In the genomic region with DNA sequence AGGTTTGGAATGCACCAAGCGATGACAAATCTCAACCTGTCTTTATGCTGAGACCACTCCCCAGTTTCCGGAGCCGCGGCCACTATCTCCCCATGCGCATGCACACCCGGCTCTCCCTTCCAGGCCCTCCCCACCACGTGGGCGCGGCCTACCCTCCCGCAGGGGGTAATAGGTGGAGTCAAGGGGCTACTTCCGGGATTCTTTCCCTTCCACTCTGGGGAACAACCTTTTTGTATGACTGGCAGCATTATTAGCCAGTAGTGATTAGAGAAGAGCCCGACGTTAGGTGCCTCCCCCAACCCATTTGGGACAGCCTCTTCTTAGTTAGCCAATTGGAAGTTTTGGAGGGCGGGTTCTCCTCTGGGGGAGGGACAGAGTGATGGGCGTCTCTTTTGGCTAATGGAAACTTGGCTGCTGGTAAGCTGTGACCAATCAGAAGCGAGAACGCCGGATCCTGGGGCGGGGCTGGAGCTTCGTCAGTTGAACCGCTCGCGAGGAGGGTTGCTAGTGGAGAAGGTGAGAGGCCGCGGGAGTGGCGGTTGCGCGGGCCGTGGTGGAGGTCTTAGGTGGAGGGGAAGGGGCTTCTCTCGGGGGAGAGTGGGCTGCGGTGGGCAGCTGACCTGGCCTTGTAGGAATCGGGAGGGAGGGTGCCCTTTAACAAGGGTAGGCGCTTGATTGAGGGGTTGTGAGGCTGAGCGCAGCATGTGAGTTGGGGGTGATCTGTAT, we compare ENCODE assay signal across 1 cellular context.
TF ChIP-seq lines count a peak whose summit lies in the region.

A gene with protein sequence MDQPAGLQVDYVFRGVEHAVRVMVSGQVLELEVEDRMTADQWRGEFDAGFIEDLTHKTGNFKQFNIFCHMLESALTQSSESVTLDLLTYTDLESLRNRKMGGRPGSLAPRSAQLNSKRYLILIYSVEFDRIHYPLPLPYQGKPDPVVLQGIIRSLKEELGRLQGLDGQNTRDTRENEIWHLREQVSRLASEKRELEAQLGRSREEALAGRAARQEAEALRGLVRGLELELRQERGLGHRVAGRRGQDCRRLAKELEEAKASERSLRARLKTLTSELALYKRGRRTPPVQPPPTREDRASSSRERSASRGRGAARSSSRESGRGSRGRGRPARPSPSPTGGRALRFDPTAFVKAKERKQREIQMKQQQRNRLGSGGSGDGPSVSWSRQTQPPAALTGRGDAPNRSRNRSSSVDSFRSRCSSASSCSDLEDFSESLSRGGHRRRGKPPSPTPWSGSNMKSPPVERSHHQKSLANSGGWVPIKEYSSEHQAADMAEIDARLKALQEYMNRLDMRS (plus strand): TSS at position 479 of the 726 bp plus-strand sequence. CDS start 7,552 bp downstream, outside the sequence.

TF ChIP-seq in K562, 482 proteins besides CTCF, POLR2A, EP300 and RAD21 (continued from another document and continues in another):
- TF ChIP-seq, protein P1, sequence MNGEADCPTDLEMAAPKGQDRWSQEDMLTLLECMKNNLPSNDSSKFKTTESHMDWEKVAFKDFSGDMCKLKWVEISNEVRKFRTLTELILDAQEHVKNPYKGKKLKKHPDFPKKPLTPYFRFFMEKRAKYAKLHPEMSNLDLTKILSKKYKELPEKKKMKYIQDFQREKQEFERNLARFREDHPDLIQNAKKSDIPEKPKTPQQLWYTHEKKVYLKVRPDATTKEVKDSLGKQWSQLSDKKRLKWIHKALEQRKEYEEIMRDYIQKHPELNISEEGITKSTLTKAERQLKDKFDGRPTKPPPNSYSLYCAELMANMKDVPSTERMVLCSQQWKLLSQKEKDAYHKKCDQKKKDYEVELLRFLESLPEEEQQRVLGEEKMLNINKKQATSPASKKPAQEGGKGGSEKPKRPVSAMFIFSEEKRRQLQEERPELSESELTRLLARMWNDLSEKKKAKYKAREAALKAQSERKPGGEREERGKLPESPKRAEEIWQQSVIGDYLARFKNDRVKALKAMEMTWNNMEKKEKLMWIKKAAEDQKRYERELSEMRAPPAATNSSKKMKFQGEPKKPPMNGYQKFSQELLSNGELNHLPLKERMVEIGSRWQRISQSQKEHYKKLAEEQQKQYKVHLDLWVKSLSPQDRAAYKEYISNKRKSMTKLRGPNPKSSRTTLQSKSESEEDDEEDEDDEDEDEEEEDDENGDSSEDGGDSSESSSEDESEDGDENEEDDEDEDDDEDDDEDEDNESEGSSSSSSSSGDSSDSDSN (IDR thresholded peaks at IDR 0.05; ENCODE audit: borderline replicate concordance in 1 of 2, low read depth in 2 of 2, low read length in 2 of 2) = no peak
- TF ChIP-seq BDP1 (IDR thresholded peaks at IDR 0.05; ENCODE audit: insufficient read depth, insufficient read length) = no peak
- TF ChIP-seq NCOR1 (IDR thresholded peaks at IDR 0.05) = no peak
- TF ChIP-seq EGR1 (conservative IDR thresholded peaks at IDR 0.05) = peak; percentile 46
- no peak for TF ChIP-seq FOXA3 (CRISPR knock-in tag; conservative IDR thresholded peaks at IDR 0.05 in 1 of 2, IDR thresholded peaks at IDR 0.05 in 1 of 2)
- TF ChIP-seq SMARCB1 (IDR thresholded peaks at IDR 0.05; ENCODE audit: insufficient read length, low read depth) = no peak
- no peak for TF ChIP-seq POLR3G (IDR thresholded peaks at IDR 0.05; ENCODE audit: extremely low read depth, insufficient read length, insufficient replicate concordance)
- no peak for TF ChIP-seq BRCA1 (IDR thresholded peaks at IDR 0.05)
- no peak for TF ChIP-seq BRCA1 (CRISPR knock-in tag; IDR thresholded peaks at IDR 0.05)
- no peak for TF ChIP-seq TCF7 (IDR thresholded peaks at IDR 0.05; ENCODE audit: borderline replicate concordance)
- peak; percentile 90 for TF ChIP-seq KDM5B (IDR thresholded peaks at IDR 0.05; ENCODE audit: insufficient replicate concordance, low read depth, low read length)
- TF ChIP-seq NR3C1 (CRISPR knock-in tag; IDR thresholded peaks at IDR 0.05) = no peak
- peak; percentile 98 for TF ChIP-seq ASH1L (IDR thresholded peaks at IDR 0.05; ENCODE audit: borderline replicate concordance, low read depth, partially characterized antibody)
- no peak for TF ChIP-seq NR1H2 (CRISPR knock-in tag; IDR thresholded peaks at IDR 0.05)
- no peak for TF ChIP-seq RBM39 (optimal IDR thresholded peaks at IDR 0.05; ENCODE audit: low read depth, low read length)
- TF ChIP-seq ZKSCAN8 (CRISPR knock-in tag; IDR thresholded peaks at IDR 0.05) = no peak
- TF ChIP-seq ZKSCAN3 (CRISPR knock-in tag; IDR thresholded peaks at IDR 0.05) = no peak
- TF ChIP-seq, protein P2, sequence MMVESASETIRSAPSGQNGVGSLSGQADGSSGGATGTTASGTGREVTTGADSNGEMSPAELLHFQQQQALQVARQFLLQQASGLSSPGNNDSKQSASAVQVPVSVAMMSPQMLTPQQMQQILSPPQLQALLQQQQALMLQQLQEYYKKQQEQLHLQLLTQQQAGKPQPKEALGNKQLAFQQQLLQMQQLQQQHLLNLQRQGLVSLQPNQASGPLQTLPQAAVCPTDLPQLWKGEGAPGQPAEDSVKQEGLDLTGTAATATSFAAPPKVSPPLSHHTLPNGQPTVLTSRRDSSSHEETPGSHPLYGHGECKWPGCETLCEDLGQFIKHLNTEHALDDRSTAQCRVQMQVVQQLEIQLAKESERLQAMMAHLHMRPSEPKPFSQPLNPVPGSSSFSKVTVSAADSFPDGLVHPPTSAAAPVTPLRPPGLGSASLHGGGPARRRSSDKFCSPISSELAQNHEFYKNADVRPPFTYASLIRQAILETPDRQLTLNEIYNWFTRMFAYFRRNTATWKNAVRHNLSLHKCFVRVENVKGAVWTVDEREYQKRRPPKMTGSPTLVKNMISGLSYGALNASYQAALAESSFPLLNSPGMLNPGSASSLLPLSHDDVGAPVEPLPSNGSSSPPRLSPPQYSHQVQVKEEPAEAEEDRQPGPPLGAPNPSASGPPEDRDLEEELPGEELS (CRISPR knock-in tag; IDR thresholded peaks at IDR 0.05; ENCODE audit: borderline replicate concordance) = no peak
- no peak for TF ChIP-seq ZNF232 (CRISPR knock-in tag; IDR thresholded peaks at IDR 0.05)
- TF ChIP-seq SIRT6 (IDR thresholded peaks at IDR 0.05; ENCODE audit: low read depth, low read length) = no peak
- TF ChIP-seq PRPF4 (IDR thresholded peaks at IDR 0.05; ENCODE audit: insufficient read depth, low read depth, low read length, poor library complexity, severe bottlenecking) = no peak
- no peak for TF ChIP-seq ZNF24 (IDR thresholded peaks at IDR 0.05)
- TF ChIP-seq ZNF707 (CRISPR knock-in tag; conservative IDR thresholded peaks at IDR 0.05) = no peak
- TF ChIP-seq, protein P3, sequence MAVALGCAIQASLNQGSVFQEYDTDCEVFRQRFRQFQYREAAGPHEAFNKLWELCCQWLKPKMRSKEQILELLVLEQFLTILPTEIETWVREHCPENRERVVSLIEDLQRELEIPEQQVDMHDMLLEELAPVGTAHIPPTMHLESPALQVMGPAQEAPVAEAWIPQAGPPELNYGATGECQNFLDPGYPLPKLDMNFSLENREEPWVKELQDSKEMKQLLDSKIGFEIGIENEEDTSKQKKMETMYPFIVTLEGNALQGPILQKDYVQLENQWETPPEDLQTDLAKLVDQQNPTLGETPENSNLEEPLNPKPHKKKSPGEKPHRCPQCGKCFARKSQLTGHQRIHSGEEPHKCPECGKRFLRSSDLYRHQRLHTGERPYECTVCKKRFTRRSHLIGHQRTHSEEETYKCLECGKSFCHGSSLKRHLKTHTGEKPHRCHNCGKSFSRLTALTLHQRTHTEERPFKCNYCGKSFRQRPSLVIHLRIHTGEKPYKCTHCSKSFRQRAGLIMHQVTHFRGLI (CRISPR knock-in tag; IDR thresholded peaks at IDR 0.05) = no peak
- no peak for TF ChIP-seq SMAD4 (CRISPR knock-in tag; conservative IDR thresholded peaks at IDR 0.05)
- TF ChIP-seq ZNF12 (CRISPR knock-in tag; IDR thresholded peaks at IDR 0.05) = no peak
- no peak for TF ChIP-seq HDAC8 (tag; IDR thresholded peaks at IDR 0.05)
- TF ChIP-seq MEF2D (tag; conservative IDR thresholded peaks at IDR 0.05; ENCODE audit: low read depth) = no peak
- peak in 1 of 2 experiments; percentile 92; a peak in 2 of 4 replicates for TF ChIP-seq HDAC1 (IDR thresholded peaks at IDR 0.05)
- TF ChIP-seq, protein P4, sequence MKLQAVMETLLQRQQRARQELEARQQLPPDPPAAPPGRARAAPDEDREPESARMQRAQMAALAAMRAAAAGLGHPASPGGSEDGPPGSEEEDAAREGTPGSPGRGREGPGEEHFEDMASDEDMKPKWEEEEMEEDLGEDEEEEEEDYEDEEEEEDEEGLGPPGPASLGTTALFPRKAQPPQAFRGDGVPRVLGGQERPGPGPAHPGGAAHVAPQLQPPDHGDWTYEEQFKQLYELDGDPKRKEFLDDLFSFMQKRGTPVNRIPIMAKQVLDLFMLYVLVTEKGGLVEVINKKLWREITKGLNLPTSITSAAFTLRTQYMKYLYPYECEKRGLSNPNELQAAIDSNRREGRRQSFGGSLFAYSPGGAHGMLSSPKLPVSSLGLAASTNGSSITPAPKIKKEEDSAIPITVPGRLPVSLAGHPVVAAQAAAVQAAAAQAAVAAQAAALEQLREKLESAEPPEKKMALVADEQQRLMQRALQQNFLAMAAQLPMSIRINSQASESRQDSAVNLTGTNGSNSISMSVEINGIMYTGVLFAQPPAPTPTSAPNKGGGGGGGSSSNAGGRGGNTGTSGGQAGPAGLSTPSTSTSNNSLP (IDR thresholded peaks at IDR 0.05; ENCODE audit: borderline replicate concordance, low read depth, low read length) = peak; percentile 63; the same call in 1 of the 2 replicates
- TF ChIP-seq, protein P5, sequence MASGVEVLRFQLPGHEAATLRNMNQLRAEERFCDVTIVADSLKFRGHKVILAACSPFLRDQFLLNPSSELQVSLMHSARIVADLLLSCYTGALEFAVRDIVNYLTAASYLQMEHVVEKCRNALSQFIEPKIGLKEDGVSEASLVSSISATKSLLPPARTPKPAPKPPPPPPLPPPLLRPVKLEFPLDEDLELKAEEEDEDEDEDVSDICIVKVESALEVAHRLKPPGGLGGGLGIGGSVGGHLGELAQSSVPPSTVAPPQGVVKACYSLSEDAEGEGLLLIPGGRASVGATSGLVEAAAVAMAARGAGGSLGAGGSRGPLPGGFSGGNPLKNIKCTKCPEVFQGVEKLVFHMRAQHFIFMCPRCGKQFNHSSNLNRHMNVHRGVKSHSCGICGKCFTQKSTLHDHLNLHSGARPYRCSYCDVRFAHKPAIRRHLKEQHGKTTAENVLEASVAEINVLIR (CRISPR knock-in tag; IDR thresholded peaks at IDR 0.05) = peak; percentile 57
- TF ChIP-seq, protein P6, sequence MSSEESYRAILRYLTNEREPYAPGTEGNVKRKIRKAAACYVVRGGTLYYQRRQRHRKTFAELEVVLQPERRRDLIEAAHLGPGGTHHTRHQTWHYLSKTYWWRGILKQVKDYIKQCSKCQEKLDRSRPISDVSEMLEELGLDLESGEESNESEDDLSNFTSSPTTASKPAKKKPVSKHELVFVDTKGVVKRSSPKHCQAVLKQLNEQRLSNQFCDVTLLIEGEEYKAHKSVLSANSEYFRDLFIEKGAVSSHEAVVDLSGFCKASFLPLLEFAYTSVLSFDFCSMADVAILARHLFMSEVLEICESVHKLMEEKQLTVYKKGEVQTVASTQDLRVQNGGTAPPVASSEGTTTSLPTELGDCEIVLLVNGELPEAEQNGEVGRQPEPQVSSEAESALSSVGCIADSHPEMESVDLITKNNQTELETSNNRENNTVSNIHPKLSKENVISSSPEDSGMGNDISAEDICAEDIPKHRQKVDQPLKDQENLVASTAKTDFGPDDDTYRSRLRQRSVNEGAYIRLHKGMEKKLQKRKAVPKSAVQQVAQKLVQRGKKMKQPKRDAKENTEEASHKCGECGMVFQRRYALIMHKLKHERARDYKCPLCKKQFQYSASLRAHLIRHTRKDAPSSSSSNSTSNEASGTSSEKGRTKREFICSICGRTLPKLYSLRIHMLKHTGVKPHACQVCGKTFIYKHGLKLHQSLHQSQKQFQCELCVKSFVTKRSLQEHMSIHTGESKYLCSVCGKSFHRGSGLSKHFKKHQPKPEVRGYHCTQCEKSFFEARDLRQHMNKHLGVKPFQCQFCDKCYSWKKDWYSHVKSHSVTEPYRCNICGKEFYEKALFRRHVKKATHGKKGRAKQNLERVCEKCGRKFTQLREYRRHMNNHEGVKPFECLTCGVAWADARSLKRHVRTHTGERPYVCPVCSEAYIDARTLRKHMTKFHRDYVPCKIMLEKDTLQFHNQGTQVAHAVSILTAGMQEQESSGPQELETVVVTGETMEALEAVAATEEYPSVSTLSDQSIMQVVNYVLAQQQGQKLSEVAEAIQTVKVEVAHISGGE (CRISPR knock-in tag; IDR thresholded peaks at IDR 0.05) = no peak
- no peak for TF ChIP-seq HDAC6 (IDR thresholded peaks at IDR 0.05; ENCODE audit: low read depth, low read length)
- TF ChIP-seq, protein P7, sequence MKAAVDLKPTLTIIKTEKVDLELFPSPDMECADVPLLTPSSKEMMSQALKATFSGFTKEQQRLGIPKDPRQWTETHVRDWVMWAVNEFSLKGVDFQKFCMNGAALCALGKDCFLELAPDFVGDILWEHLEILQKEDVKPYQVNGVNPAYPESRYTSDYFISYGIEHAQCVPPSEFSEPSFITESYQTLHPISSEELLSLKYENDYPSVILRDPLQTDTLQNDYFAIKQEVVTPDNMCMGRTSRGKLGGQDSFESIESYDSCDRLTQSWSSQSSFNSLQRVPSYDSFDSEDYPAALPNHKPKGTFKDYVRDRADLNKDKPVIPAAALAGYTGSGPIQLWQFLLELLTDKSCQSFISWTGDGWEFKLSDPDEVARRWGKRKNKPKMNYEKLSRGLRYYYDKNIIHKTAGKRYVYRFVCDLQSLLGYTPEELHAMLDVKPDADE (conservative IDR thresholded peaks at IDR 0.05; ENCODE audit: control insufficient read depth, low read depth, low read length) = no peak
- TF ChIP-seq NR2C1 (IDR thresholded peaks at IDR 0.05) = 0 out of 2 replicates have a peak, but pooled peaks have one; percentile 32
- TF ChIP-seq NR2C1 (tag; IDR thresholded peaks at IDR 0.05) = 0 out of 2 replicates have a peak, but pooled peaks have one; percentile 8
- TF ChIP-seq HMG20A (CRISPR knock-in tag; conservative IDR thresholded peaks at IDR 0.05) = no peak
- TF ChIP-seq, protein P8, sequence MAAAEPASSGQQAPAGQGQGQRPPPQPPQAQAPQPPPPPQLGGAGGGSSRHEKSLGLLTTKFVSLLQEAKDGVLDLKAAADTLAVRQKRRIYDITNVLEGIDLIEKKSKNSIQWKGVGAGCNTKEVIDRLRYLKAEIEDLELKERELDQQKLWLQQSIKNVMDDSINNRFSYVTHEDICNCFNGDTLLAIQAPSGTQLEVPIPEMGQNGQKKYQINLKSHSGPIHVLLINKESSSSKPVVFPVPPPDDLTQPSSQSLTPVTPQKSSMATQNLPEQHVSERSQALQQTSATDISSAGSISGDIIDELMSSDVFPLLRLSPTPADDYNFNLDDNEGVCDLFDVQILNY (CRISPR knock-in tag; IDR thresholded peaks at IDR 0.05) = no peak
- no peak for TF ChIP-seq FOSL1 (tag; conservative IDR thresholded peaks at IDR 0.05)
- no peak; the same call in 1 of the 2 replicates for TF ChIP-seq MTA3 (IDR thresholded peaks at IDR 0.05; ENCODE audit: borderline replicate concordance)
- TF ChIP-seq TCF3 (CRISPR knock-in tag; IDR thresholded peaks at IDR 0.05) = no peak
- TF ChIP-seq STAT5A (IDR thresholded peaks at IDR 0.05; ENCODE audit: borderline replicate concordance, low read length) = no peak
- no peak for TF ChIP-seq CBX2 (IDR thresholded peaks at IDR 0.05; ENCODE audit: insufficient read depth, low read length, poor library complexity, severe bottlenecking)
- no peak for TF ChIP-seq SAFB2 (IDR thresholded peaks at IDR 0.05; ENCODE audit: borderline replicate concordance, low read depth, low read length, severe bottlenecking)
- no peak for TF ChIP-seq ZNF217 (CRISPR knock-in tag; IDR thresholded peaks at IDR 0.05)
- no peak for TF ChIP-seq MTA2 (IDR thresholded peaks at IDR 0.05; ENCODE audit: low read depth)
- no peak for TF ChIP-seq ARNT (IDR thresholded peaks at IDR 0.05)
